Comparison of ENCODE assay signal across 8 cellular contexts in genomic region chr4:173521474-173522159, GRCh38. TPM values are rescaled to one million over a fixed set of nuclear protein-coding genes. Genes with fewer than 3 reads are reported as not detected.
A peak's percentile ranks its signal among the peaks of the same experiment; 100 is the strongest.
DNase-seq lines count a peak whose midpoint lies in the region; ATAC-seq and TF ChIP-seq lines count a peak whose summit lies in the region.

No MANE protein-coding gene starts in this region.

- H3K27ac Mint-ChIP-seq in T-helper 1 cell treated with Interleukin-12 subunit alpha and Interleukin-12 subunit beta and Interleukin-4 antibody, amounts not matched to agents 30 μg/mL and 1 μg/mL, for 36 hours, result peak overlapping the region; percentile 57
- peak overlapping the region; percentile 97 for H3K27ac Mint-ChIP-seq in mesothelial cell of epicardium
- peak overlapping the region; percentile 97 for H3K27ac Mint-ChIP-seq in type B pancreatic cell

- H3K27ac ChIP-seq in effector memory CD4-positive, alpha-beta T cell (ENCODE audit: insufficient read depth, low read length, poor library complexity, severe bottlenecking), result no peak overlapping the region

- peaks cover 12% of the 10 kb centered on the region for H3K4me1 ChIP-seq in effector memory CD4-positive, alpha-beta T cell (ENCODE audit: control insufficient read depth, insufficient read depth, low read length, poor library complexity, severe bottlenecking)

- peaks cover 92% of the 10 kb centered on the region for H3K27me3 ChIP-seq in effector memory CD4-positive, alpha-beta T cell (replicated peaks; ENCODE audit: control insufficient read depth, insufficient read depth, low read length, poor library complexity, severe bottlenecking)

- peaks cover 15% of the 10 kb centered on the region for H3K4me1 Mint-ChIP-seq in T-helper 1 cell treated with Interleukin-12 subunit alpha and Interleukin-12 subunit beta and Interleukin-4 antibody, amounts not matched to agents 30 μg/mL and 1 μg/mL, for 36 hours (ENCODE audit: low read depth)
- H3K4me1 Mint-ChIP-seq in mesothelial cell of epicardium (peaks cover 92% of the 10 kb centered on the region), type B pancreatic cell (ENCODE audit: unreplicated experiment) (peaks cover 40% of the 10 kb centered on the region)

- H3K4me3 Mint-ChIP-seq in T-helper 1 cell treated with Interleukin-12 subunit alpha and Interleukin-12 subunit beta and Interleukin-4 antibody, amounts not matched to agents 30 μg/mL and 1 μg/mL, for 36 hours, result no peak overlapping the region
- H3K4me3 Mint-ChIP-seq in mesothelial cell of epicardium, result peak overlapping the region; percentile 95
- H3K4me3 Mint-ChIP-seq in type B pancreatic cell, result peak overlapping the region; percentile 98

- H3K9me3 ChIP-seq in effector memory CD4-positive, alpha-beta T cell (ENCODE audit: control insufficient read depth, low read length), result peaks cover 11% of the 10 kb centered on the region

- H3K36me3 ChIP-seq in effector memory CD4-positive, alpha-beta T cell (ENCODE audit: control insufficient read depth, insufficient read depth, low read length), result no peaks in the 10 kb centered on the region

- ATAC-seq in HG02588 (IDR thresholded peaks at IDR 0.05; ENCODE audit: unreplicated experiment), result no peak

- H3K36me3 Mint-ChIP-seq in T-helper 1 cell treated with Interleukin-12 subunit alpha and Interleukin-12 subunit beta and Interleukin-4 antibody, amounts not matched to agents 30 μg/mL and 1 μg/mL, for 36 hours (ENCODE audit: low read depth), result peaks cover 29% of the 10 kb centered on the region
- H3K36me3 Mint-ChIP-seq in mesothelial cell of epicardium (peaks cover 1% of the 10 kb centered on the region), type B pancreatic cell (peaks cover 15% of the 10 kb centered on the region)

- DNase-seq in T-helper 1 cell (no peak), mesothelial cell of epicardium (ENCODE audit: low spot score in 2 of 2, unreplicated experiment in 2 of 2) (no peak), type B pancreatic cell (ENCODE audit: extremely low spot score, unreplicated experiment) (no peak), NCI-H1436 treated with DMSO at 0.1 percent for 48 hours (lab: John Stamatoyannopoulos, UW) (no peak), HK-2 (ENCODE audit: unreplicated experiment) (no peak)
- no peak for DNase-seq in effector memory CD4-positive, alpha-beta T cell

- TF ChIP-seq CTCF in mesothelial cell of epicardium (IDR thresholded peaks at IDR 0.05; ENCODE audit: unreplicated experiment), result no peak
- TF ChIP-seq CTCF in type B pancreatic cell (conservative IDR thresholded peaks at IDR 0.05), result no peak

- H3K4me3 ChIP-seq in effector memory CD4-positive, alpha-beta T cell (ENCODE audit: insufficient read depth, low read depth, low read length, poor library complexity, severe bottlenecking), result peak overlapping the region; percentile 15

- peaks cover 98% of the 10 kb centered on the region for H3K27me3 Mint-ChIP-seq in T-helper 1 cell treated with Interleukin-12 subunit alpha and Interleukin-12 subunit beta and Interleukin-4 antibody, amounts not matched to agents 30 μg/mL and 1 μg/mL, for 36 hours (ENCODE audit: low read depth)
- H3K27me3 Mint-ChIP-seq in mesothelial cell of epicardium (ENCODE audit: low read depth) (peaks cover 31% of the 10 kb centered on the region), type B pancreatic cell (peaks cover 99% of the 10 kb centered on the region)

- H3K9me3 Mint-ChIP-seq in T-helper 1 cell treated with Interleukin-12 subunit alpha and Interleukin-12 subunit beta and Interleukin-4 antibody, amounts not matched to agents 30 μg/mL and 1 μg/mL, for 36 hours, result peaks cover 32% of the 10 kb centered on the region
- H3K9me3 Mint-ChIP-seq in mesothelial cell of epicardium (no peaks in the 10 kb centered on the region), type B pancreatic cell (no peaks in the 10 kb centered on the region)

RNA-seq across cellular contexts. Expression of gene HAND2, which starts 8.4 kb away (rescaled TPM):
- total RNA-seq in mesothelial cell of epicardium (32.8 to 34.3 TPM (median 33.3 TPM) in 3 replicates), type B pancreatic cell (ENCODE audit: low replicate concordance) (8.3 and 40.3 TPM in 2 replicates)
